ENCODE assay signal across 27 cellular contexts in the genomic region with DNA sequence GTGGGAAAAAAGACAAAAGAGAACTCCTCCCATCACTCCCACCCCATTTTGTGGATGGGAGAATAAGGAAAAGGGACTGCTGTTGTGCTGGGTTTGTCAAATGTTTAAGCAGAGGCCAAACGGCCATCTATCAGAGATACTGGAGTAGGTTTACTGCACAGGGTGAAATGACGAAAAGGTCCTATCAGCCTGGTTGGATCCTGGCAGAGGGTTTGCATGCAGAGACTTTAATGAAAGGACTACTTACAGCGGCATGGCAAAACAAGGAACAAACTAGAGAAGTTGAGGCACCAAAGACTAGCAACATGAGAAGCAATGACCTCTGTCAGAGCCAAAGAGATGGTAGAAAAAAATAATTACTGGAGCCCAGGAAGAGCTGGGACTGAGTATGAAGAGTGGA. TPM values are rescaled to one million over a fixed set of nuclear protein-coding genes. Genes with fewer than 3 reads are reported as not detected.
DNase-seq lines count a peak whose midpoint lies in the region; ATAC-seq, FAIRE-seq and TF ChIP-seq lines count a peak whose summit lies in the region.
"Had no signal": no experiment of that assay in that cellular context is flagged by ENCODE, and none has a peak within 500 bp of the region (broad histone marks: within the 10 kb centered on the region; RNA-seq: fewer than 3 reads in every experiment).

No MANE protein-coding gene starts in this region.

- no peaks in the 10 kb centered on the region for H4K20me1 ChIP-seq in K562 (replicated peaks; ENCODE audit: control insufficient read depth, insufficient read depth, low read length)
- H4K20me1 ChIP-seq: BLaER1 had no signal

- TF ChIP-seq RAD21 in K562 (CRISPR knock-in tag; conservative IDR thresholded peaks at IDR 0.05 in 1 of 2, IDR thresholded peaks at IDR 0.05 in 1 of 2) = no peak

- no peaks in the 10 kb centered on the region for H3K9me1 ChIP-seq in K562 (ENCODE audit: control insufficient read depth, insufficient read depth, low read length)

- peak overlapping the region; percentile 93 for H2AFZ ChIP-seq in K562 (ENCODE audit: low read depth, low read length)

- 50% methylated on average over 3 of the region's 3 CpGs for WGBS in K562 (ENCODE audit: insufficient coverage, low coverage, missing lambda C conversion rate)

- no peak for TF ChIP-seq EP300 in K562 (IDR thresholded peaks at IDR 0.05; ENCODE audit: low read length)

- no peaks in the 10 kb centered on the region for H3K79me2 ChIP-seq in K562 (ENCODE audit: control insufficient read depth, insufficient read depth, low read length)

- peak; percentile 69 for ATAC-seq in K562
- ATAC-seq in GM19023 (IDR thresholded peaks at IDR 0.05; ENCODE audit: unreplicated experiment) = no peak

- H3K36me3 ChIP-seq in K562 (ENCODE audit: control insufficient read depth, insufficient read depth, low read length) = no peaks in the 10 kb centered on the region
- H3K36me3 ChIP-seq: BE2C, BLaER1 had no signal

- no peak for FAIRE-seq in K562 (lab: Jason Lieb, UNC)
- FAIRE-seq: GM12891 had no signal

- peak overlapping the region; percentile 42 for H3K4me2 ChIP-seq in K562 (ENCODE audit: insufficient read depth, low read length)
- H3K4me2 ChIP-seq: BLaER1 had no signal

- CTCF ChIA-PET in K562 (lab: Yijun Ruan, JAX; ENCODE audit: low intra/inter-chr PET ratio) = no interaction called here

- BruUV-seq in K562 (replicated peaks; lab: Mats Ljungman, UMichigan) = no TSS peak

- H3K9me3 ChIP-seq in K562 (replicated peaks; ENCODE audit: control insufficient read depth, insufficient read depth, low read depth, low read length) (no peaks in the 10 kb centered on the region), mononuclear cell (ENCODE audit: low read depth, low read length) (peaks cover 14% of the 10 kb centered on the region)

- no peak overlapping the region; a peak in 1 of 4 replicates for H3K9ac ChIP-seq in K562 (ENCODE audit: insufficient read depth in 1 of 2, low read depth in 2 of 2, low read length in 2 of 2)
- H3K9ac ChIP-seq: BLaER1 had no signal

- POLR2A ChIA-PET in K562 (lab: Yijun Ruan, JAX) = no interaction called here

- no peak for TF ChIP-seq POLR2A in K562 (conservative IDR thresholded peaks at IDR 0.05)

- peak; percentile 82 for DNase-seq in OCI-M2 (lab: John Stamatoyannopoulos, UW; ENCODE audit: unreplicated experiment)
- DNase-seq in K562 (ENCODE audit: extremely low read depth in 1 of 4, low spot score in 3 of 4) = no peak
- DNase-seq in GDM1 (lab: John Stamatoyannopoulos, UW) = no peak
- no peak for DNase-seq in NCI-H2107 (lab: John Stamatoyannopoulos, UW)
- DNase-seq: 8988T; ACHN; BE2C; C1 segment of cervical spinal cord; CD4-positive, alpha-beta memory T cell; CD4-positive, CD25-positive, alpha-beta regulatory T cell; CD8-positive, alpha-beta memory T cell; COR-L47; DMS 273 treated with DMSO at 0.1 percent for 48 hours; DMS153; DMS53; DMS79; DND-41; EL; GF-D8 had no signal

- intact Hi-C loops in K562 (cut with micrococcal nuclease) = no loop called here

- H3K4me3 ChIP-seq in K562 (no peak overlapping the region), mononuclear cell (ENCODE audit: low read length) (peak overlapping the region; percentile 10)
- H3K4me3 ChIP-seq: BLaER1 had no signal

- in situ Hi-C loops in K562 (cut with MboI) = no loop called here

- peak overlapping the region; percentile 41 for H3K27ac ChIP-seq in K562 (ENCODE audit: extremely low read depth, low read depth, low read length)
- H3K27ac ChIP-seq: BLaER1 had no signal

- H3K27me3 ChIP-seq in K562 (ENCODE audit: control insufficient read depth in 2 of 2, insufficient read depth in 2 of 2, low read length in 2 of 2) (no peaks in the 10 kb centered on the region), mononuclear cell (ENCODE audit: insufficient read depth, low read length) (no peaks in the 10 kb centered on the region)
- H3K27me3 ChIP-seq: BE2C, BLaER1 had no signal

- H3K4me1 ChIP-seq in K562 (replicated peaks in 1 of 2; ENCODE audit: control insufficient read depth in 2 of 2, insufficient read depth in 2 of 2, low read length in 2 of 2) = peaks cover 6 to 27% of the 10 kb centered on the region in 2 experiments; a peak in 3 of 5 replicates
- H3K4me1 ChIP-seq in mononuclear cell (ENCODE audit: insufficient read depth, low read length) = no peaks in the 10 kb centered on the region
- H3K4me1 ChIP-seq: BLaER1 had no signal

- no peak for TF ChIP-seq CTCF in K562 (IDR thresholded peaks at IDR 0.05 in 2 of 3, conservative IDR thresholded peaks at IDR 0.05 in 1 of 3; ENCODE audit: insufficient read depth in 2 of 3, low read depth in 1 of 3, low read length in 3 of 3)

TF ChIP-seq in K562, 482 proteins besides CTCF, POLR2A, EP300 and RAD21:
- TF ChIP-seq AFF1 (IDR thresholded peaks at IDR 0.05; ENCODE audit: low read depth in 1 of 2, partially characterized antibody in 2 of 2) = peak in 1 of 2 experiments; percentile 51
- TF ChIP-seq SETDB1 (IDR thresholded peaks at IDR 0.05; ENCODE audit: low read length) = no peak

RNA-seq across cellular contexts. Expression of gene HEPHL1, which starts 32.2 kb away (rescaled TPM):
- total RNA-seq in K562 (2011; cell fraction: chromatin; rRNA removed; ENCODE audit: low replicate concordance) = not detected in 2 replicates
- total RNA-seq in K562 (2011; cell fraction: nucleolus; rRNA removed) = not detected in 2 replicates
- total RNA-seq in K562 (2011; cell fraction: nucleoplasm; rRNA removed) = not detected in 2 replicates
- total RNA-seq in K562 (2014; rRNA removed) = not detected in 2 replicates
- not detected in 2 replicates for total RNA-seq in K562 (2014; rRNA removed; fragmentation: Illumina TruSeq; extraction: Trizol)
- 0.04 TPM in 1 of 2 replicates, not detected in the other for total RNA-seq in K562 (2015; rRNA removed; fragmentation: Illumina TruSeq; extraction: Trizol)
- total RNA-seq in K562 (2021) = not detected in 2 replicates
- polyA plus RNA-seq in K562 (2011; rRNA removed) = 0.01 TPM in 1 of 2 replicates, not detected in the other
- 0.01 TPM in 1 of 2 replicates, not detected in the other for polyA plus RNA-seq in K562 (2011; cell fraction: cytosol; rRNA removed)
- polyA plus RNA-seq in K562 (2011; cell fraction: nucleus; rRNA removed) = not detected in 2 replicates
- 0.01 TPM in 2 replicates for polyA plus RNA-seq in K562 (2012)
- polyA plus RNA-seq in K562 (2014; fragmentation: Illumina TruSeq; extraction: Trizol) = not detected in 2 replicates
- not detected for polyA plus RNA-seq in K562 (2014; fragmentation: Nextera tagmentation; extraction: Ambion mirVana)
- polyA plus RNA-seq in K562 (2014; rRNA removed) = 0.01 TPM in 1 of 2 replicates, not detected in the other
- polyA minus RNA-seq in K562 (2011; rRNA and poly(A)+ RNA removed) = not detected in 2 replicates
- not detected in 2 replicates for polyA minus RNA-seq in K562 (2011; cell fraction: cytosol; rRNA and poly(A)+ RNA removed)
- polyA minus RNA-seq in K562 (2011; cell fraction: nucleus; rRNA and poly(A)+ RNA removed) = not detected in 2 replicates
- total RNA-seq in mononuclear cell = not detected
- total RNA-seq: A673; CD4-positive, alpha-beta memory T cell; CD4-positive, CD25-positive, alpha-beta regulatory T cell; CD8-positive, alpha-beta memory T cell; Daoy; G401 had no signal
- polyA plus RNA-seq: CD14-positive monocyte; CD4-positive, alpha-beta memory T cell; CD4-positive, CD25-positive, alpha-beta regulatory T cell; CD8-positive, alpha-beta memory T cell had no signal
